In genomic region chr2:229443141-229443540, GRCh38 we compare ENCODE assay signal across 18 cellular contexts.
"Had no signal": no experiment of that assay in that cellular context is flagged by ENCODE, and none has a peak within 500 bp of the region (broad histone marks: within the 10 kb centered on the region; RNA-seq: fewer than 3 reads in every experiment).

No MANE protein-coding gene starts in this region.

- H3K9me3 ChIP-seq: heart left ventricle, neutrophil, right atrium auricular region, tibial nerve, upper lobe of right lung had no signal

- ATAC-seq: heart left ventricle; left colon; left ventricle myocardium superior; naive thymus-derived CD4-positive, alpha-beta T cell; upper lobe of right lung had no signal

- H3K27ac Mint-ChIP-seq: dendritic cell treated with granulocyte-macrophage colony-stimulating factor and Interleukin-4, amounts not matched to agents 40 ng/mL and 50 ng/mL, for 4 days; endodermal cell; naive thymus-derived CD4-positive, alpha-beta T cell; nephron progenitor cell had no signal

- H3K27me3 ChIP-seq: heart left ventricle, neutrophil, right atrium auricular region, tibial nerve, upper lobe of right lung had no signal

- H3K4me3 ChIP-seq: heart left ventricle, lung, right atrium auricular region, tibial nerve, upper lobe of right lung had no signal

- H3K36me3 Mint-ChIP-seq: naive thymus-derived CD4-positive, alpha-beta T cell had no signal

- H3K4me1 ChIP-seq: upper lobe of right lung had no signal

- H3K27ac ChIP-seq: neutrophil, upper lobe of right lung had no signal

- H3K9me3 Mint-ChIP-seq: dendritic cell treated with granulocyte-macrophage colony-stimulating factor and Interleukin-4, amounts not matched to agents 40 ng/mL and 50 ng/mL, for 4 days; endodermal cell; nephron progenitor cell had no signal

- H3K36me3 ChIP-seq: heart left ventricle, neutrophil, right atrium auricular region, tibial nerve, upper lobe of right lung had no signal

- H3K4me3 Mint-ChIP-seq: dendritic cell treated with granulocyte-macrophage colony-stimulating factor and Interleukin-4, amounts not matched to agents 40 ng/mL and 50 ng/mL, for 4 days; endodermal cell; naive thymus-derived CD4-positive, alpha-beta T cell; nephron progenitor cell had no signal

- DNase-seq: central memory CD4-positive, alpha-beta T cell; effector CD4-positive, alpha-beta T cell; endodermal cell; heart left ventricle; hippocampal formation; left colon; left ventricle myocardium superior; naive thymus-derived CD4-positive, alpha-beta T cell; nephron progenitor cell; small intestine; stimulated activated CD4-positive, alpha-beta T cell treated with anti-CD3 and anti-CD28 coated beads, Interleukin-12 subunit alpha, Interleukin-12 subunit beta, amount 100 ng/mL, for 4 hours; stimulated activated naive CD4-positive, alpha-beta T cell treated with Interleukin-2 at 50 U/mL for 16 hours; upper lobe of right lung had no signal
